8 cellular contexts compared by ENCODE assay signal in the genomic region with DNA sequence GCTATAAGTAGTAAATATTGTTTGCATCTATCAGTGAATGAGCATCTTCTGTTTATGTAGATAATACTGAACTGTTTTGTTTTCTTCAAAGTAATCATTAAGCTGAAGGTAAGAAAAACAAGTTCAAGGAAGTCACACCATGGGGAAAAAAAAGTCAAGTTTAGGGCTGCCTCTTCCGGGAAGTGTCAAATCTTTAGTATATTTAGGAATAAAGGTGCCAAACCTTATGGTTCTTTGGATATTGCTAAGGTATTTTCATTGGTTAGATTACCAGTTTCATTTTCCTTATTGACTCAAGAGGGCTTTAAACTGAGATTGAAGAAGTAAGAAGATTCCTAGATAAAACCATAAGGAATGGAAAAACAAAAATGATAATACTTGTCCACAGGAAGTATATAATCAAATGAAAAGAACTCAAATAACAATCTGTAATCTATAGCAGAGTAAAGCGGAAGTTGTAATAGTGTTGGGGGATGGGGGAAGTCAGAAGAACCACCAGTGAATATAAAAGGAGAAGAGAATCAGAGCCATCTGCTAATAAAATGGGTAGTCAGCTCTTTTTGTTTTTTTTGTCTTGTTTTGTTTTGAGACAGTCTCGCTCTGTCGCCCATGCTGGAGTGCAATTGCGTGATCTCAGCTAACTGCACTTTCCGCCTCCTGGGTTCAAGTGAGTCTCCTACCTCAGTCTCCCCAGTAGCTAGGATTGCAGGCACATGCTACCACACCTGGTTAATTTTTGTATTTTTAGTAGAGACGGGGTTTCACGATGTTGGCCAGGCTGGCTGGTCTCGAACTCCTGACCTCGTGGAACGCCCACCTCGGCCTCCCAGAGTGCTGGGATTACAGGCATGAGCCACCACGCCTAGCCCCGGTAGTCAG. TPM values are rescaled to one million over a fixed set of nuclear protein-coding genes. Genes with fewer than 3 reads are reported as not detected.
DNase-seq lines count a peak whose midpoint lies in the region; ATAC-seq and TF ChIP-seq lines count a peak whose summit lies in the region.

No MANE protein-coding gene starts in this region.

- no peak overlapping the region for H2AFZ ChIP-seq in PC-3 (ENCODE audit: low read length)

- H3K36me3 Mint-ChIP-seq in effector memory CD8-positive, alpha-beta T cell (ENCODE audit: insufficient read depth) = peaks cover 53% of the 10 kb centered on the region

- peaks cover 56% of the 10 kb centered on the region for H3K79me2 ChIP-seq in PC-3 (ENCODE audit: low read length)

- no peak overlapping the region for H3K27ac Mint-ChIP-seq in effector memory CD8-positive, alpha-beta T cell

- H3K36me3 ChIP-seq in PC-3 (ENCODE audit: low read depth, low read length) (peaks cover 11% of the 10 kb centered on the region; the same call in 1 of the 2 replicates), skeletal muscle satellite cell (ENCODE audit: insufficient read depth, low read length) (peaks cover 19% of the 10 kb centered on the region), thyroid gland (peaks cover 9 to 17% of the 10 kb centered on the region in 2 donors)

- H3K27ac ChIP-seq in PC-3 (ENCODE audit: low read length) = no peak overlapping the region
- no peak overlapping the region for H3K27ac ChIP-seq in thyroid gland

- TF ChIP-seq CTCF in PC-3 (conservative IDR thresholded peaks at IDR 0.05; ENCODE audit: low read depth, low read length) (no peak), thyroid gland (IDR thresholded peaks at IDR 0.05) (no peak)

- H3K27me3 ChIP-seq in PC-3 (ENCODE audit: low read length) = no peaks in the 10 kb centered on the region
- H3K27me3 ChIP-seq in skeletal muscle satellite cell (ENCODE audit: control insufficient read depth, insufficient read depth, low read length) = no peaks in the 10 kb centered on the region
- no peaks in the 10 kb centered on the region for H3K27me3 ChIP-seq in thyroid gland

- POLR2A ChIA-PET in PC-3 (lab: Charles Lee; ENCODE audit: unreplicated experiment) = no interaction called here

- H3K4me3 ChIP-seq in PC-3 (ENCODE audit: low read length) (peak overlapping the region; percentile 83), skeletal muscle satellite cell (ENCODE audit: low read length) (peak overlapping the region; percentile 86), thyroid gland (replicated peaks in 1 of 3) (no peak overlapping the region)

- peak; percentile 22 for ATAC-seq in GM18505 (IDR thresholded peaks at IDR 0.05; ENCODE audit: unreplicated experiment)
- no peak for ATAC-seq in PC-3
- ATAC-seq in effector memory CD8-positive, alpha-beta T cell (replicated peaks) = no peak
- no peak for ATAC-seq in esophagus mucosa

- peaks cover 27% of the 10 kb centered on the region for H3K4me1 ChIP-seq in PC-3 (ENCODE audit: insufficient read depth, low read length)
- H3K4me1 ChIP-seq in skeletal muscle satellite cell (ENCODE audit: control insufficient read depth, insufficient read depth, low read length) = peaks cover 26% of the 10 kb centered on the region
- H3K4me1 ChIP-seq in thyroid gland = peaks cover 21 to 26% of the 10 kb centered on the region in 2 donors

- no peaks in the 10 kb centered on the region for H3F3A ChIP-seq in PC-3 (ENCODE audit: low read length, unreplicated experiment)

- H4K20me1 ChIP-seq in PC-3 (ENCODE audit: low read length) = peaks cover 7% of the 10 kb centered on the region; the same call in 1 of the 2 replicates

- DNase-seq in PC-3 (no peak), thyroid gland (no peak), cerebellum (ENCODE audit: low spot score) (no peak), NCI-H146 treated with DMSO at 0.1 percent for 48 hours (lab: John Stamatoyannopoulos, UW; ENCODE audit: unreplicated experiment) (no peak)
- peak; percentile 18 to 37 (median 28) for DNase-seq in effector memory CD8-positive, alpha-beta T cell

- no peaks in the 10 kb centered on the region for H3K27me3 Mint-ChIP-seq in effector memory CD8-positive, alpha-beta T cell

- peaks cover 44 to 53% of the 10 kb centered on the region in 2 donors for H3K4me1 Mint-ChIP-seq in effector memory CD8-positive, alpha-beta T cell (ENCODE audit: low read depth in 2 of 2)

- H3K4me2 ChIP-seq in PC-3 (ENCODE audit: low read length) = peak overlapping the region; percentile 83
- peak overlapping the region; percentile 84 for H3K4me2 ChIP-seq in skeletal muscle satellite cell (ENCODE audit: low read length)

- H3K4me3 Mint-ChIP-seq in effector memory CD8-positive, alpha-beta T cell = no peak overlapping the region

- H3K9me2 ChIP-seq in PC-3 (replicated peaks; ENCODE audit: low read length) = no peaks in the 10 kb centered on the region

- CTCF ChIA-PET in PC-3 (lab: Charles Lee) = no interaction called here

- TF ChIP-seq POLR2A in GM18505 (IDR thresholded peaks at IDR 0.05; ENCODE audit: borderline replicate concordance, extremely low read depth, insufficient read depth, insufficient read length) (peak; percentile 46), thyroid gland (IDR thresholded peaks at IDR 0.05) (no peak)

- H3K9me3 Mint-ChIP-seq in effector memory CD8-positive, alpha-beta T cell = no peaks in the 10 kb centered on the region

- 83 to 84% methylated on average over 14 of the region's 14 CpGs for WGBS in thyroid gland, 2 donors

- intact Hi-C loops in PC-3 (cut with micrococcal nuclease) (loop anchor here (5.0 kb wide), 2 partner anchors 272 to 367 kb away; partner anchors contain the start of genes EXPH5 and POGLUT3), thyroid gland (cut with DNase I) (loop anchor here (10.0 kb wide), 1 partner anchor 100 kb away; the partner anchor contains the start of gene ACAT1)

- H3K9me3 ChIP-seq in PC-3 (ENCODE audit: low read length) (no peaks in the 10 kb centered on the region), skeletal muscle satellite cell (replicated peaks; ENCODE audit: low read length) (no peaks in the 10 kb centered on the region), thyroid gland (no peaks in the 10 kb centered on the region)

- no TSS peak for BruUV-seq in PC-3 (replicated peaks; lab: Mats Ljungman, UMichigan)

- H3K9ac ChIP-seq in PC-3 (ENCODE audit: low read length) (no peak overlapping the region), skeletal muscle satellite cell (ENCODE audit: low read depth, low read length) (no peak overlapping the region)

RNA-seq across cellular contexts. Expression of gene ATM, which starts 2.3 kb away (rescaled TPM):
- total RNA-seq in PC-3 (2014; rRNA removed) = 40.2 and 55.3 TPM in 2 replicates
- 56.8 and 88.0 TPM in 2 replicates for total RNA-seq in skeletal muscle satellite cell (2012; rRNA removed)
- total RNA-seq in esophagus mucosa = 21.8 TPM
- total RNA-seq in thyroid gland = 100 to 1,000 TPM in 3 of 4 donors, 10 to 100 TPM in 1; 84.4 to 207 (median 137) TPM
- total RNA-seq in cerebellum = 172 TPM

RNA-seq across cellular contexts. Expression of gene NPAT, which starts 2.7 kb away (rescaled TPM):
- 15.6 and 19.6 TPM in 2 replicates for total RNA-seq in PC-3 (2014; rRNA removed)
- 9.6 and 9.9 TPM in 2 replicates for total RNA-seq in skeletal muscle satellite cell (2012; rRNA removed)
- 7.9 TPM for total RNA-seq in esophagus mucosa
- 10 to 100 TPM; 20.6 to 48.0 (median 27.4) TPM for total RNA-seq in thyroid gland
- total RNA-seq in cerebellum = 29.9 TPM

Comparison
In these comparisons a context has a peak if more than half of its experiments do, and no peak if none do; other contexts are left out.
1. DNase-seq: peak in effector memory CD8-positive, alpha-beta T cell (3 of 3); none in PC-3 (single experiment), thyroid gland (0 of 2), cerebellum (single experiment) and NCI-H146 treated with DMSO at 0.1 percent for 48 hours (single experiment).
2. H3K4me3 ChIP-seq: peak in PC-3 (single experiment) and skeletal muscle satellite cell (single experiment); none in thyroid gland (0 of 3).